Comparison of ENCODE assay signal across 13 cellular contexts in the genomic region with DNA sequence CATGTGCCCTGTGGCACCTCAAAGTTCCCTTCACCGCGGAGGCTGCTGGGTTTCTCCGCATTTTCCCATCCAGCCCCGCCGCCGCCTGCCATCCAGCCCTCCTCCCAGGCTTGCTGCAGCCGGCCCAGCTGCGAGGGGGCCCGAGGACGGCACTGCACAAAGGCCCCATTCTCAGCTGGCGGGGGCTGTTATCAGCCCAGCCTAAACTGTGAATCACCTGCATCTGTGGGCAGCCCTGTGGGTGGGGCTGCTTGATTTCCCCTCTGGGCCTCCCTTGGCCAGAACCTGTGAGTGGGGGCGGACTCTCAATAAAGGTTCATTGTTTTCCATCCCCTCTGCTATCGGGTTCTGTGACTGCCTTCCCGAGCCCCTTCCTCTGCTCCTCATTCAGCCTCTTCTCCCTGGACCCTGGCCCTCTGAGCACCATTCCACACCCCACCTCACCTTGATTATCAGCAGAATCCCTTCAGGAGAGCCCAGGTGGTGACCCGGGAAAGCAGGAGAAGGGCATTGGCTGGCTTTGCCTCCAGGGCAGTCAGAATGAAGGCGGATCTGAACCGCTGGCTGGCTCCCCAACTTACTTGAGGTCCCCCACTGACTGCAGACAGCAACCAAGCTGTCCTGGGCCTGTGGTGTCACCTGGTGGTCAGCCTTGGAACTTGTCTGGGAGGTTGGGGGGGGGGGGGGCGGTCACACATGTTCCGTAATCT.
DNase-seq lines count a peak whose midpoint lies in the region; ATAC-seq and TF ChIP-seq lines count a peak whose summit lies in the region.
"Had no signal": no experiment of that assay in that cellular context is flagged by ENCODE, and none has a peak within 500 bp of the region (broad histone marks: within the 10 kb centered on the region; RNA-seq: fewer than 3 reads in every experiment).

No MANE protein-coding gene starts in this region.

- DNase-seq in A673 (ENCODE audit: low spot score) (no peak), HT-29 (ENCODE audit: low spot score) (peak; percentile 44), chondrocyte (ENCODE audit: low spot score) (peak; percentile 63), right lobe of liver (no peak), Kasumi-1 (lab: John Stamatoyannopoulos, UW) (no peak), mesothelial cell of epicardium (ENCODE audit: low spot score in 2 of 2, unreplicated experiment in 2 of 2) (no peak), NCI-H2081 treated with DMSO at 0.1 percent for 48 hours (lab: John Stamatoyannopoulos, UW) (no peak)
- no peak for DNase-seq in activated CD4-positive, alpha-beta T cell treated with anti-CD3 and anti-CD28 coated beads for 1 hour
- DNase-seq: left cardiac atrium; NCI-H446; stimulated activated naive CD4-positive, alpha-beta T cell treated with Interleukin-2 at 50 U/mL for 16 hours had no signal

- no peak for TF ChIP-seq POLR2A in right lobe of liver (IDR thresholded peaks at IDR 0.05)

- H3K4me1 Mint-ChIP-seq in chondrocyte (ENCODE audit: low read depth): peaks cover 9% of the 10 kb centered on the region
- peaks cover 36% of the 10 kb centered on the region for H3K4me1 Mint-ChIP-seq in mesothelial cell of epicardium

- H3K4me1 ChIP-seq in A673 (ENCODE audit: insufficient read depth, low read length, poor library complexity, severe bottlenecking): no peaks in the 10 kb centered on the region
- peaks cover 2 to 24% (median 12%) of the 10 kb centered on the region in 4 donors for H3K4me1 ChIP-seq in right lobe of liver

- intact Hi-C loops in A673 (cut with micrococcal nuclease; ENCODE audit: unreplicated experiment) (loop anchor here (5.0 kb wide), 1 partner anchor 200 kb away; no protein-coding TSS in a partner anchor), right lobe of liver (cut with DNase I) (loop anchor here in 1 of 2 donors (10.0 kb wide), 1 partner anchor 203 kb away; the partner anchor contains the start of gene ZFP36L2)

- peaks cover 14% of the 10 kb centered on the region for H3K9me3 Mint-ChIP-seq in chondrocyte (ENCODE audit: low read depth)
- H3K9me3 Mint-ChIP-seq in mesothelial cell of epicardium: peaks cover 13% of the 10 kb centered on the region

- H3K36me3 ChIP-seq in A673 (ENCODE audit: insufficient read depth, low read length, poor library complexity, severe bottlenecking) (no peaks in the 10 kb centered on the region), right lobe of liver (no peaks in the 10 kb centered on the region)

- BruUV-seq in A673 (replicated peaks; lab: Mats Ljungman, UMichigan): no TSS peak

- 83% methylated on average over 11 of the region's 19 CpGs for WGBS in right lobe of liver (ENCODE audit: insufficient coverage, low coverage, low lambda C conversion rate, missing lambda C conversion rate)

- H3K4me3 Mint-ChIP-seq in chondrocyte (ENCODE audit: unreplicated experiment) (no peak overlapping the region), mesothelial cell of epicardium (no peak overlapping the region)
- H3K4me3 Mint-ChIP-seq: B cell; T-helper 1 cell treated with Interleukin-12 subunit alpha and Interleukin-12 subunit beta and Interleukin-4 antibody, amounts not matched to agents 30 μg/mL and 1 μg/mL, for 36 hours had no signal

- H3K27me3 ChIP-seq in A673 (replicated peaks; ENCODE audit: insufficient read depth, low read depth, low read length, poor library complexity) (no peaks in the 10 kb centered on the region), right lobe of liver (no peaks in the 10 kb centered on the region)

- H3K9me3 ChIP-seq in A673 (ENCODE audit: low read depth, low read length, poor library complexity, severe bottlenecking) (no peaks in the 10 kb centered on the region), right lobe of liver (no peaks in the 10 kb centered on the region)

- TF ChIP-seq CTCF in A673 (conservative IDR thresholded peaks at IDR 0.05; ENCODE audit: low read depth, low read length) (peak; percentile 31; the same call in 1 of the 2 replicates), chondrocyte (IDR thresholded peaks at IDR 0.05) (peak; percentile 48), right lobe of liver (IDR thresholded peaks at IDR 0.05) (peak in 3 of 4 donors; percentile 27 to 40 (median 35)), mesothelial cell of epicardium (IDR thresholded peaks at IDR 0.05; ENCODE audit: unreplicated experiment) (no peak)

- CTCF ChIA-PET in A673 (lab: Charles Lee): interaction anchor here (0.6 kb wide), 1 partner anchor 1084 kb away, joined by 9 read pairs; no protein-coding TSS in a partner anchor

- no peak for ATAC-seq in right lobe of liver
- ATAC-seq: left cardiac atrium had no signal

- H3K36me3 Mint-ChIP-seq in chondrocyte (ENCODE audit: low read depth): peaks cover 5% of the 10 kb centered on the region
- H3K36me3 Mint-ChIP-seq in mesothelial cell of epicardium: peaks cover 9% of the 10 kb centered on the region

- H3K27ac Mint-ChIP-seq in chondrocyte (ENCODE audit: unreplicated experiment): no peak overlapping the region
- H3K27ac Mint-ChIP-seq in mesothelial cell of epicardium: no peak overlapping the region
- H3K27ac Mint-ChIP-seq: B cell; T-helper 1 cell treated with Interleukin-12 subunit alpha and Interleukin-12 subunit beta and Interleukin-4 antibody, amounts not matched to agents 30 μg/mL and 1 μg/mL, for 36 hours had no signal

- H3K27me3 Mint-ChIP-seq in chondrocyte (ENCODE audit: low read depth): no peaks in the 10 kb centered on the region
- no peaks in the 10 kb centered on the region for H3K27me3 Mint-ChIP-seq in mesothelial cell of epicardium (ENCODE audit: low read depth)

- no peak overlapping the region for H3K4me3 ChIP-seq in A673 (ENCODE audit: low read depth, low read length, poor library complexity, severe bottlenecking)
- no peak overlapping the region for H3K4me3 ChIP-seq in right lobe of liver

- POLR2A ChIA-PET in A673 (lab: Charles Lee; ENCODE audit: low non-redundant PET): no interaction called here

- no peak overlapping the region for H3K27ac ChIP-seq in A673 (ENCODE audit: low read depth, low read length, poor library complexity, severe bottlenecking)
- no peak overlapping the region for H3K27ac ChIP-seq in right lobe of liver

Comparison
In these comparisons a context has a peak if more than half of its experiments do, and no peak if none do; other contexts are left out.
1. DNase-seq: peak in HT-29 (single experiment) and chondrocyte (single experiment); none in A673 (single experiment), right lobe of liver (0 of 3), Kasumi-1 (0 of 2), activated CD4-positive, alpha-beta T cell treated with anti-CD3 and anti-CD28 coated beads for 1 hour (single experiment), mesothelial cell of epicardium (0 of 2) and NCI-H2081 treated with DMSO at 0.1 percent for 48 hours (single experiment).